In the genomic region with DNA sequence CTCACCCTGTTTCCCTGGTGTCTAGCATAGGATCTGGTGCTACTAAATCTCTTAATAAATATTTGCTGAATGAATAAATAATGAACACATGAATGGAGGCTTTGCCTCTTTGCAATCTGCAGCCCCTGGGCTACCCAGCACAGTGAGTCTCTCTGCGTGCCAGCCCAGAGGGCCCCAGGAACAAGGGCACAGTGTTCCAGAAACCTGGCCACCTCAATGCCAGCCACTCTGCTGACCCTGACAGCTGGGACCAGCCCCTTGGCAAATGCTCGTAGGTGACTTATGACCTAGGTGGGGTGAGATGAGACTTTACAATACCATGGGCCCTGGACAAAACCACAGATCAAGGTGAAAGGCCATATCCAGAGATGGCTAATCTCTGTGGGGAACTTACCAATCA, we compare ENCODE assay signal across 10 cellular contexts. TPM values are rescaled to one million over a fixed set of nuclear protein-coding genes. Genes with fewer than 3 reads are reported as not detected.
DNase-seq lines count a peak whose midpoint lies in the region; ATAC-seq, FAIRE-seq and TF ChIP-seq lines count a peak whose summit lies in the region.
"Had no signal": no experiment of that assay in that cellular context is flagged by ENCODE, and none has a peak within 500 bp of the region (broad histone marks: within the 10 kb centered on the region; RNA-seq: fewer than 3 reads in every experiment).

No MANE protein-coding gene starts in this region.

- peak overlapping the region; percentile 83 for H4K5ac ChIP-seq in IMR-90 (ENCODE audit: low read depth, low read length)

- peak overlapping the region; percentile 84 for H3K14ac ChIP-seq in IMR-90 (replicated peaks; ENCODE audit: low read depth, low read length)

- H2AK5ac ChIP-seq in IMR-90 (ENCODE audit: low read depth, low read length) = peak overlapping the region; percentile 87

- H3K56ac ChIP-seq in IMR-90 (ENCODE audit: extremely low read depth, insufficient read depth, low read length) = peak overlapping the region; percentile 34

- dilution Hi-C loops in IMR-90 (cut with HindIII; ENCODE audit: low sequenced_read_pairs, unreplicated experiment) = no loop called here

- SMC1A ChIA-PET in GM12878 (lab: Charles Lee; ENCODE audit: uncharacterized antibody, unreplicated experiment) = no interaction called here

- H2BK15ac ChIP-seq in IMR-90 (ENCODE audit: low read depth, low read length) = peak overlapping the region; percentile 85; the same call in 2 of the 3 replicates

- peak overlapping the region; percentile 97 for H2BK120ac ChIP-seq in IMR-90 (ENCODE audit: low read depth, low read length)

- no peak for FAIRE-seq in GM12878 (lab: Jason Lieb, UNC)

- peak overlapping the region; percentile 89 for H3K18ac ChIP-seq in IMR-90 (ENCODE audit: low read depth, low read length)

- H3K79me2 ChIP-seq in GM12878 (ENCODE audit: control insufficient read depth, insufficient read depth, low read length) = no peaks in the 10 kb centered on the region

- H3K4me2 ChIP-seq in IMR-90 (ENCODE audit: low read depth, low read length) (0 out of 2 replicates have a peak overlapping the region, but pooled peaks have one; percentile 8), GM12878 (ENCODE audit: control insufficient read depth, insufficient read depth) (no peak overlapping the region)

- H2BK5ac ChIP-seq in IMR-90 (ENCODE audit: low read depth, low read length, poor library complexity, severe bottlenecking) = peak overlapping the region; percentile 92

- peaks cover 12% of the 10 kb centered on the region for H3K4me1 ChIP-seq in IMR-90 (ENCODE audit: control insufficient read depth, insufficient read depth, low read length)
- peaks cover 27% of the 10 kb centered on the region for H3K4me1 ChIP-seq in GM12878 (ENCODE audit: control insufficient read depth, insufficient read depth, low read length)
- peaks cover 19 to 40% of the 10 kb centered on the region in 2 donors for H3K4me1 ChIP-seq in left lung

- H4K91ac ChIP-seq in IMR-90 (ENCODE audit: insufficient read depth, low read depth, low read length) = peak overlapping the region; percentile 96

- H2AFZ ChIP-seq in IMR-90 (replicated peaks; ENCODE audit: low read length, poor library complexity) (peak overlapping the region; percentile 64), GM12878 (ENCODE audit: control insufficient read depth, low read depth, low read length) (no peak overlapping the region)

- H3K9ac ChIP-seq in IMR-90 (ENCODE audit: low read depth, low read length) (peak overlapping the region; percentile 22), GM12878 (ENCODE audit: control insufficient read depth, insufficient read depth, low read length) (no peak overlapping the region)

- no peaks in the 10 kb centered on the region for H3K27me3 ChIP-seq in IMR-90 (ENCODE audit: control insufficient read depth, insufficient read depth, low read length)
- no peaks in the 10 kb centered on the region for H3K27me3 ChIP-seq in GM12878 (replicated peaks in 1 of 2; ENCODE audit: control insufficient read depth in 2 of 2, insufficient read depth in 2 of 2, low read length in 1 of 2)
- H3K27me3 ChIP-seq in left lung = no peaks in the 10 kb centered on the region

- no peak for DNase-seq in IMR-90
- no peak for DNase-seq in GM12878 (ENCODE audit: low read depth, low spot score)
- no peak for DNase-seq in left lung
- peak in 2 of 49 donors; percentile 16 to 32 for DNase-seq in substantia nigra (lab: John Stamatoyannopoulos, UW)
- no peak for DNase-seq in kidney glomerular epithelial cell (lab: John Stamatoyannopoulos, UW)
- DNase-seq in activated CD4-positive, alpha-beta T cell treated with anti-CD3 and anti-CD28 coated beads, Interleukin-2, amount 50 U/mL, for 1 hour = no peak
- no peak for DNase-seq in D341Med (ENCODE audit: low spot score)
- DNase-seq in HT-29 (ENCODE audit: low spot score) = no peak
- DNase-seq: activated CD4-positive, alpha-beta T cell treated with anti-CD3 and anti-CD28 coated beads, Interleukin-2, amount 50 U/mL, for 4 hours; NCI-H1930 had no signal

- RAD21 ChIA-PET in GM12878 (lab: Charles Lee; ENCODE audit: unreplicated experiment) = interaction anchor here (1.9 kb wide), 1 partner anchor 22 kb away, joined by 4 read pairs; no protein-coding TSS in a partner anchor

- TF ChIP-seq CTCF in IMR-90 (conservative IDR thresholded peaks at IDR 0.05; ENCODE audit: low read depth, low read length) (no peak), GM12878 (IDR thresholded peaks at IDR 0.05 in 2 of 3, conservative IDR thresholded peaks at IDR 0.05 in 1 of 3; ENCODE audit: control insufficient read depth in 2 of 3, extremely low read depth in 1 of 3, insufficient read depth in 1 of 3, low read depth in 3 of 3, low read length in 3 of 3) (no peak), left lung (IDR thresholded peaks at IDR 0.05) (no peak)

- no peak for TF ChIP-seq RAD21 in IMR-90 (IDR thresholded peaks at IDR 0.05; ENCODE audit: low read length)
- no peak for TF ChIP-seq RAD21 in GM12878 (IDR thresholded peaks at IDR 0.05; ENCODE audit: insufficient read depth, low read depth, low read length)

- H3K23ac ChIP-seq in IMR-90 (ENCODE audit: low read depth, low read length) = peak overlapping the region; percentile 19

- in situ Hi-C loops in IMR-90 (cut with MboI; ENCODE audit: low sequenced_read_pairs) (no loop called here), GM12878 (cut with MboI) (no loop called here)

- H3K4me3 ChIP-seq in IMR-90 (ENCODE audit: insufficient read depth, low read depth, low read length) (no peak overlapping the region), GM12878 (no peak overlapping the region), left lung (no peak overlapping the region)

- H3K27ac ChIP-seq in IMR-90 (ENCODE audit: insufficient read depth, low read length) (peak overlapping the region; percentile 86), GM12878 (ENCODE audit: control insufficient read depth, insufficient read depth) (peak overlapping the region; percentile 51), left lung (peak overlapping the region; percentile 79 to 86), substantia nigra (ENCODE audit: low read depth, low read length, poor library complexity, severe bottlenecking) (peak overlapping the region; percentile 63)

- no peak for TF ChIP-seq EP300 in GM12878 (IDR thresholded peaks at IDR 0.05; ENCODE audit: borderline replicate concordance in 1 of 2, control insufficient read depth in 1 of 2, low read depth in 2 of 2, low read length in 2 of 2)

- H2AK9ac ChIP-seq in IMR-90 (replicated peaks; ENCODE audit: low read depth, low read length, poor library complexity) = peak overlapping the region; percentile 88

- H4K8ac ChIP-seq in IMR-90 (ENCODE audit: low read depth in 2 of 2, low read length in 2 of 2) = peak overlapping the region; percentile 63 to 89

- H3K36me3 ChIP-seq in IMR-90 (ENCODE audit: control insufficient read depth, insufficient read depth, low read length) (peaks cover 38% of the 10 kb centered on the region), GM12878 (ENCODE audit: control insufficient read depth in 2 of 2, insufficient read depth in 2 of 2, low read length in 1 of 2) (peaks cover 5 to 21% of the 10 kb centered on the region in 2 experiments; a peak in 3 of 4 replicates), left lung (peaks cover 0 to 90% of the 10 kb centered on the region in 2 donors)

- intact Hi-C loops in IMR-90 (cut with micrococcal nuclease) = no loop called here
- intact Hi-C loops in GM12878 (cut with micrococcal nuclease; ENCODE audit: unreplicated experiment) = no loop called here
- intact Hi-C loops in left lung (cut with DNase I) = no loop called here

- POLR2A ChIA-PET in IMR-90 (lab: Charles Lee; ENCODE audit: unreplicated experiment) (no interaction called here), GM12878 (lab: Charles Lee) (interaction anchor here (0.9 kb wide), 1 partner anchor 23 kb away, joined by 3 read pairs; no protein-coding TSS in a partner anchor)

- peaks cover 11 to 23% of the 10 kb centered on the region in 2 experiments; a peak in 3 of 4 replicates for H3K79me1 ChIP-seq in IMR-90 (ENCODE audit: low read depth in 1 of 2, low read length in 2 of 2)

- ATAC-seq in IMR-90 (ENCODE audit: low read depth) (no peak), GM12878 (no peak), left lung (no peak)

- H4K20me1 ChIP-seq in IMR-90 (ENCODE audit: insufficient read depth, low read length) (no peaks in the 10 kb centered on the region), GM12878 (ENCODE audit: control insufficient read depth, insufficient read depth) (no peaks in the 10 kb centered on the region)

- CTCF ChIA-PET in IMR-90 (lab: Yijun Ruan, JAX) = interaction anchor here (1.3 kb wide), 1 partner anchor 207 kb away, joined by 5 read pairs; no protein-coding TSS in a partner anchor
- CTCF ChIA-PET in GM12878 (lab: Yijun Ruan, JAX) = interaction anchor here (0.9 to 1.0 kb wide), 2 partner anchors 8 to 28 kb away, joined by 3 read pairs; no protein-coding TSS in a partner anchor

- BruUV-seq in IMR-90 (replicated peaks; lab: Mats Ljungman, UMichigan) (no TSS peak), GM12878 (replicated peaks; lab: Mats Ljungman, UMichigan) (no TSS peak)

- H3K4ac ChIP-seq in IMR-90 (ENCODE audit: low read depth, low read length) = peak overlapping the region; percentile 97

- H3K9me3 ChIP-seq in IMR-90 (ENCODE audit: control insufficient read depth, insufficient read depth, low read length) (no peaks in the 10 kb centered on the region), GM12878 (replicated peaks; ENCODE audit: control insufficient read depth, insufficient read depth, low read length) (no peaks in the 10 kb centered on the region), left lung (no peaks in the 10 kb centered on the region)

- TF ChIP-seq POLR2A in IMR-90 (IDR thresholded peaks at IDR 0.05; ENCODE audit: low read depth, low read length) = no peak
- TF ChIP-seq POLR2A in GM12878 (IDR thresholded peaks at IDR 0.05; ENCODE audit: low read depth, low read length) = no peak

- H3K9me1 ChIP-seq in IMR-90 (ENCODE audit: insufficient read depth, low read length) = peaks cover 20% of the 10 kb centered on the region

- no CpG with 5 or more reads among the region's 2 CpGs for WGBS in IMR-90 (ENCODE audit: extremely low coverage in 2 of 2, insufficient read length in 1 of 2), 2 experiments
- WGBS in GM12878 (ENCODE audit: insufficient coverage, insufficient replicate concordance, low lambda C conversion rate, missing lambda C conversion rate) = 94% methylated on average over 2 of the region's 2 CpGs

- H2BK20ac ChIP-seq in IMR-90 (ENCODE audit: low read depth, low read length) = peak overlapping the region; percentile 97

RNA-seq across cellular contexts. Expression of gene UQCR10, which starts 31.6 kb away (rescaled TPM):
- 103 and 131 TPM in 2 replicates for total RNA-seq in IMR-90 (2012; rRNA removed)
- 260 and 285 TPM in 2 replicates for polyA plus RNA-seq in IMR-90 (2012; rRNA removed)
- 186 and 231 TPM in 2 replicates for polyA plus RNA-seq in IMR-90 (2012; cell fraction: cytosol; rRNA removed)
- 43.0 and 59.7 TPM in 2 replicates for polyA plus RNA-seq in IMR-90 (2012; cell fraction: nucleus; rRNA removed; ENCODE audit: low replicate concordance)
- 12.0 and 13.8 TPM in 2 replicates for total RNA-seq in GM12878 (2013; cell fraction: nucleolus; rRNA removed)
- 197 and 199 TPM in 2 replicates for total RNA-seq in GM12878 (2014; rRNA removed)
- total RNA-seq in GM12878 (2014; rRNA removed; fragmentation: Illumina TruSeq; extraction: Trizol) = 219 and 220 TPM in 2 replicates
- total RNA-seq in GM12878 (2021) = 134 and 144 TPM in 2 replicates
- 209 TPM for polyA plus RNA-seq in GM12878 (2011; ENCODE audit: low read depth)
- polyA plus RNA-seq in GM12878 (2011; rRNA removed) = 109 and 208 TPM in 2 replicates
- polyA plus RNA-seq in GM12878 (2011; cell fraction: cytosol; rRNA removed) = 231 and 307 TPM in 2 replicates
- polyA plus RNA-seq in GM12878 (2011; cell fraction: nucleus; rRNA removed) = 103 and 164 TPM in 2 replicates
- 140 and 165 TPM in 2 replicates for polyA plus RNA-seq in GM12878 (2012)
- 46.6 and 160 TPM in 2 replicates for polyA plus RNA-seq in GM12878 (2014; fragmentation: Illumina TruSeq; extraction: Trizol)
- 1,000 to 10,000 TPM in 1 of 2 experiments, 100 to 1,000 TPM in 1; 947 to 1,021 TPM for polyA plus RNA-seq in GM12878 (2014; fragmentation: Nextera tagmentation; extraction: Ambion mirVana)
- polyA plus RNA-seq in GM12878 (2014; rRNA removed) = 177 and 220 TPM in 2 replicates
- 100 to 1,000 TPM; 538 to 555 TPM for polyA plus RNA-seq in GM12878 (2016; fragmentation: Nextera tagmentation; extraction: Ambion mirVana)
- polyA minus RNA-seq in GM12878 (2011; rRNA and poly(A)+ RNA removed) = 72.2 and 98.5 TPM in 2 replicates
- polyA minus RNA-seq in GM12878 (2011; cell fraction: cytosol; rRNA and poly(A)+ RNA removed) = 54.5 and 54.7 TPM in 2 replicates
- polyA minus RNA-seq in GM12878 (2011; cell fraction: nucleus; rRNA and poly(A)+ RNA removed) = 41.2 and 69.8 TPM in 2 replicates
- 100 to 1,000 TPM in 1 of 2 donors, 10 to 100 TPM in 1; 77.4 to 154 TPM for total RNA-seq in left lung
- total RNA-seq in HT-29 (2014; rRNA removed; shearing (Covaris generic)) = 226 and 227 TPM in 2 replicates

RNA-seq across cellular contexts. Expression of gene ZMAT5, which starts 32.0 kb away (rescaled TPM):
- total RNA-seq in IMR-90 (2012; rRNA removed) = 16.1 and 21.7 TPM in 2 replicates
- 31.8 and 33.7 TPM in 2 replicates for polyA plus RNA-seq in IMR-90 (2012; rRNA removed)
- polyA plus RNA-seq in IMR-90 (2012; cell fraction: cytosol; rRNA removed) = 27.5 and 37.0 TPM in 2 replicates
- 14.7 and 18.7 TPM in 2 replicates for polyA plus RNA-seq in IMR-90 (2012; cell fraction: nucleus; rRNA removed; ENCODE audit: low replicate concordance)
- total RNA-seq in GM12878 (2013; cell fraction: nucleolus; rRNA removed) = 6.0 and 6.6 TPM in 2 replicates
- total RNA-seq in GM12878 (2014; rRNA removed) = 25.4 and 28.7 TPM in 2 replicates
- total RNA-seq in GM12878 (2014; rRNA removed; fragmentation: Illumina TruSeq; extraction: Trizol) = 15.3 and 17.3 TPM in 2 replicates
- total RNA-seq in GM12878 (2021) = 23.1 and 25.7 TPM in 2 replicates
- 10.5 TPM for polyA plus RNA-seq in GM12878 (2011; ENCODE audit: low read depth)
- 11.2 and 20.8 TPM in 2 replicates for polyA plus RNA-seq in GM12878 (2011; rRNA removed)
- 31.4 and 33.6 TPM in 2 replicates for polyA plus RNA-seq in GM12878 (2011; cell fraction: cytosol; rRNA removed)
- polyA plus RNA-seq in GM12878 (2011; cell fraction: nucleus; rRNA removed) = 19.9 and 22.5 TPM in 2 replicates
- 16.5 and 20.3 TPM in 2 replicates for polyA plus RNA-seq in GM12878 (2012)
- 5.7 and 15.6 TPM in 2 replicates for polyA plus RNA-seq in GM12878 (2014; fragmentation: Illumina TruSeq; extraction: Trizol)
- polyA plus RNA-seq in GM12878 (2014; fragmentation: Nextera tagmentation; extraction: Ambion mirVana) = 10 to 100 TPM in 1 of 2 experiments, 1 to 10 TPM in 1; 2.3 to 10.4 TPM
- 30.7 and 32.0 TPM in 2 replicates for polyA plus RNA-seq in GM12878 (2014; rRNA removed)
- polyA plus RNA-seq in GM12878 (2016; fragmentation: Nextera tagmentation; extraction: Ambion mirVana) = 10 to 100 TPM; 38.1 to 43.0 TPM
- polyA minus RNA-seq in GM12878 (2011; rRNA and poly(A)+ RNA removed) = 5.6 and 9.8 TPM in 2 replicates
- polyA minus RNA-seq in GM12878 (2011; cell fraction: cytosol; rRNA and poly(A)+ RNA removed) = 2.9 and 5.4 TPM in 2 replicates
- 3.0 and 3.3 TPM in 2 replicates for polyA minus RNA-seq in GM12878 (2011; cell fraction: nucleus; rRNA and poly(A)+ RNA removed)
- total RNA-seq in left lung = 10 to 100 TPM; 20.4 to 22.6 TPM
- 21.5 and 30.0 TPM in 2 replicates for total RNA-seq in HT-29 (2014; rRNA removed; shearing (Covaris generic))

RNA-seq across cellular contexts. Expression of gene ASCC2, which starts 39.3 kb away (rescaled TPM):
- 38.6 and 40.0 TPM in 2 replicates for total RNA-seq in IMR-90 (2012; rRNA removed)
- polyA plus RNA-seq in IMR-90 (2012; rRNA removed) = 62.2 and 69.3 TPM in 2 replicates
- polyA plus RNA-seq in IMR-90 (2012; cell fraction: cytosol; rRNA removed) = 57.8 and 65.1 TPM in 2 replicates
- polyA plus RNA-seq in IMR-90 (2012; cell fraction: nucleus; rRNA removed; ENCODE audit: low replicate concordance) = 111 and 120 TPM in 2 replicates
- total RNA-seq in GM12878 (2013; cell fraction: nucleolus; rRNA removed) = 109 and 129 TPM in 2 replicates
- 37.4 and 47.0 TPM in 2 replicates for total RNA-seq in GM12878 (2014; rRNA removed)
- 38.3 and 39.1 TPM in 2 replicates for total RNA-seq in GM12878 (2014; rRNA removed; fragmentation: Illumina TruSeq; extraction: Trizol)
- total RNA-seq in GM12878 (2021) = 62.1 and 67.9 TPM in 2 replicates
- polyA plus RNA-seq in GM12878 (2011; ENCODE audit: low read depth) = 30.0 TPM
- 27.1 and 53.0 TPM in 2 replicates for polyA plus RNA-seq in GM12878 (2011; rRNA removed)
- 60.6 and 63.1 TPM in 2 replicates for polyA plus RNA-seq in GM12878 (2011; cell fraction: cytosol; rRNA removed)
- polyA plus RNA-seq in GM12878 (2011; cell fraction: nucleus; rRNA removed) = 87.3 and 103 TPM in 2 replicates
- 42.4 and 48.3 TPM in 2 replicates for polyA plus RNA-seq in GM12878 (2012)
- polyA plus RNA-seq in GM12878 (2014; fragmentation: Illumina TruSeq; extraction: Trizol) = 51.0 and 60.1 TPM in 2 replicates
- 1 to 10 TPM; 5.3 to 6.4 TPM for polyA plus RNA-seq in GM12878 (2014; fragmentation: Nextera tagmentation; extraction: Ambion mirVana)
- polyA plus RNA-seq in GM12878 (2014; rRNA removed) = 60.7 and 61.9 TPM in 2 replicates
- polyA plus RNA-seq in GM12878 (2016; fragmentation: Nextera tagmentation; extraction: Ambion mirVana) = 10 to 100 TPM; 89.0 to 91.4 TPM
- 63.0 and 100 TPM in 2 replicates for polyA minus RNA-seq in GM12878 (2011; rRNA and poly(A)+ RNA removed)
- polyA minus RNA-seq in GM12878 (2011; cell fraction: cytosol; rRNA and poly(A)+ RNA removed) = 22.6 and 28.3 TPM in 2 replicates
- polyA minus RNA-seq in GM12878 (2011; cell fraction: nucleus; rRNA and poly(A)+ RNA removed) = 49.1 and 96.4 TPM in 2 replicates
- 10 to 100 TPM; 55.7 to 57.4 TPM for total RNA-seq in left lung
- total RNA-seq in HT-29 (2014; rRNA removed; shearing (Covaris generic)) = 52.2 and 97.2 TPM in 2 replicates
